8 cellular contexts compared by ENCODE assay signal in genomic region chr19:1408300-1409203, GRCh38. TPM values are rescaled to one million over a fixed set of nuclear protein-coding genes. Genes with fewer than 3 reads are reported as not detected.
DNase-seq lines count a peak whose midpoint lies in the region; ATAC-seq and TF ChIP-seq lines count a peak whose summit lies in the region.

No MANE protein-coding gene starts in this region.

- no peak for TF ChIP-seq EP300 in Ishikawa (IDR thresholded peaks at IDR 0.05; ENCODE audit: borderline replicate concordance)

- peak; percentile 3 for ATAC-seq in stimulated activated naive CD8-positive, alpha-beta T cell treated with anti-CD3 and anti-CD28 coated beads, Interleukin-15, Interleukin-2, amounts not matched to agents 100 U/mL and 50 U/mL, for 24 hours

- H3K4me2 ChIP-seq in DOHH2 (ENCODE audit: low read length), result peak overlapping the region; percentile 100

- H3K36me3 ChIP-seq in DOHH2 (ENCODE audit: control insufficient read depth, low read length), result peaks cover 57% of the 10 kb centered on the region

- no peaks in the 10 kb centered on the region for H3K9me2 ChIP-seq in DOHH2 (replicated peaks; ENCODE audit: control insufficient read depth, low read length)

- peak overlapping the region; percentile 78 for H3K27ac ChIP-seq in DOHH2 (ENCODE audit: low read depth, low read length)

- H3K4me3 ChIP-seq in DOHH2 (ENCODE audit: low read length), result peak overlapping the region; percentile 86

- H4K20me1 ChIP-seq in DOHH2 (ENCODE audit: control insufficient read depth, insufficient read depth, low read depth, low read length), result peaks cover 46% of the 10 kb centered on the region

- no peaks in the 10 kb centered on the region for H3K27me3 ChIP-seq in DOHH2 (ENCODE audit: control insufficient read depth, low read length)

- no peak for TF ChIP-seq RAD21 in Ishikawa (IDR thresholded peaks at IDR 0.05; ENCODE audit: low read depth)

- peaks cover 32% of the 10 kb centered on the region for H3K4me1 ChIP-seq in DOHH2 (ENCODE audit: control insufficient read depth, low read length)

- peaks cover 9% of the 10 kb centered on the region for H3F3A ChIP-seq in DOHH2 (ENCODE audit: control insufficient read depth, insufficient read depth)

- peak; percentile 51 to 59 for DNase-seq in activated CD4-positive, alpha-beta T cell treated with anti-CD3 and anti-CD28 coated beads, Interleukin-2, amount 50 U/mL, for 48 hours
- DNase-seq in effector CD8-positive, alpha-beta T cell (lab: John Stamatoyannopoulos, UW), result peak; percentile 34
- DNase-seq in midbrain (lab: John Stamatoyannopoulos, UW) (peak; percentile 33), ureter (ENCODE audit: low spot score) (no peak), SIG-M5 (lab: John Stamatoyannopoulos, UW) (no peak)
- peak; percentile 64 for DNase-seq in stimulated activated naive CD8-positive, alpha-beta T cell treated with anti-CD3 and anti-CD28 coated beads, Interleukin-15, Interleukin-2, amounts not matched to agents 100 U/mL and 50 U/mL, for 24 hours

- H3K79me2 ChIP-seq in DOHH2 (ENCODE audit: control insufficient read depth, low read length), result peaks cover 61% of the 10 kb centered on the region

- no peaks in the 10 kb centered on the region for H3K9me3 ChIP-seq in DOHH2 (ENCODE audit: control insufficient read depth, insufficient read depth, low read length)

- no peak for TF ChIP-seq CTCF in DOHH2 (IDR thresholded peaks at IDR 0.05; ENCODE audit: low read depth, low read length, poor library complexity, severe bottlenecking)

TF ChIP-seq in Ishikawa, 13 proteins besides CTCF, POLR2A, EP300 and RAD21:
- TF ChIP-seq, protein P1, sequence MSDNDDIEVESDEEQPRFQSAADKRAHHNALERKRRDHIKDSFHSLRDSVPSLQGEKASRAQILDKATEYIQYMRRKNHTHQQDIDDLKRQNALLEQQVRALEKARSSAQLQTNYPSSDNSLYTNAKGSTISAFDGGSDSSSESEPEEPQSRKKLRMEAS (IDR thresholded peaks at IDR 0.05), result peak; percentile 83
- TF ChIP-seq TAF1 (IDR thresholded peaks at IDR 0.05; ENCODE audit: low read depth) (no peak), TCF12 (IDR thresholded peaks at IDR 0.05; ENCODE audit: low read depth) (no peak)
TF ChIP-seq in Ishikawa: peak in this region for 1.

RNA-seq across cellular contexts. Expression of gene DAZAP1, which starts 1.2 kb away (rescaled TPM):
- total RNA-seq in ureter, result 137 TPM

RNA-seq across cellular contexts. Expression of gene GAMT, which starts 7.2 kb away (rescaled TPM):
- total RNA-seq in ureter, result 9.3 TPM

RNA-seq across cellular contexts. Expression of gene NDUFS7, which starts 24.8 kb away (rescaled TPM):
- total RNA-seq in ureter, result 93.5 TPM

RNA-seq across cellular contexts. Expression of gene RPS15, which starts 29.6 kb away (rescaled TPM):
- total RNA-seq in ureter, result 1,085 TPM

RNA-seq across cellular contexts. Expression of gene APC2, which starts 41.4 kb away (rescaled TPM):
- 0.26 TPM for total RNA-seq in ureter

Comparison
In these comparisons a context has a peak if more than half of its experiments do, and no peak if none do; other contexts are left out.
1. DNase-seq: peak in activated CD4-positive, alpha-beta T cell treated with anti-CD3 and anti-CD28 coated beads, Interleukin-2, amount 50 U/mL, for 48 hours (2 of 2), effector CD8-positive, alpha-beta T cell (single experiment), midbrain (single experiment) and stimulated activated naive CD8-positive, alpha-beta T cell treated with anti-CD3 and anti-CD28 coated beads, Interleukin-15, Interleukin-2, amounts not matched to agents 100 U/mL and 50 U/mL, for 24 hours (single experiment); none in ureter (single experiment) and SIG-M5 (single experiment).